ENCODE assay signal across 10 cellular contexts in genomic region chr12:108597559-108598471, GRCh38. TPM values are rescaled to one million over a fixed set of nuclear protein-coding genes. Genes with fewer than 3 reads are reported as not detected.
A peak's percentile ranks its signal among the peaks of the same experiment; 100 is the strongest.
DNase-seq lines count a peak whose midpoint lies in the region; ATAC-seq and TF ChIP-seq lines count a peak whose summit lies in the region.
"Had no signal": no experiment of that assay in that cellular context is flagged by ENCODE, and none has a peak within 500 bp of the region (broad histone marks: within the 10 kb centered on the region; RNA-seq: fewer than 3 reads in every experiment).

TMEM119 (minus strand) TSS chr12:108598084; CDS start chr12:108592383, 5,701 bp downstream.

- ATAC-seq in activated T-helper 17 cell treated with anti-CD3 and anti-CD28 coated beads, Interleukin-2, amount 50 U/mL, for 72 hours (replicated peaks), result no peak
- ATAC-seq in GM18519 (IDR thresholded peaks at IDR 0.05; ENCODE audit: low FRiP score, unreplicated experiment), result no peak
- no peak for ATAC-seq in activated T-cell treated with anti-CD3 and anti-CD28 coated beads, Interleukin-2, amount 50 U/mL, for 72 hours (replicated peaks in 1 of 2)

- H3K4me1 ChIP-seq in left ventricle myocardium inferior, result no peaks in the 10 kb centered on the region
- no peaks in the 10 kb centered on the region for H3K4me1 ChIP-seq in sigmoid colon

- no peak within 1 kb of the TSS for H3K27ac ChIP-seq in left ventricle myocardium inferior (replicated peaks)
- peak within 1 kb of the TSS in 2 of 4 donors; percentile 12 to 31 for H3K27ac ChIP-seq in sigmoid colon
- H3K27ac ChIP-seq: ovary had no signal

- H3K9me3 Mint-ChIP-seq in activated T-helper 17 cell treated with anti-CD3 and anti-CD28 coated beads, Interleukin-2, amount 50 U/mL, for 72 hours, result no peaks in the 10 kb centered on the region
- no peaks in the 10 kb centered on the region for H3K9me3 Mint-ChIP-seq in activated T-cell treated with anti-CD3 and anti-CD28 coated beads, Interleukin-2, amount 50 U/mL, for 72 hours
- no peaks in the 10 kb centered on the region for H3K9me3 Mint-ChIP-seq in activated CD4-positive, alpha-beta T cell treated with anti-CD3 and anti-CD28 coated beads, Interleukin-2, amount 10 ng/mL, durations not matched to agents 7 days and 5 days

- H3K4me1 Mint-ChIP-seq in activated T-helper 17 cell treated with anti-CD3 and anti-CD28 coated beads, Interleukin-2, amount 50 U/mL, for 72 hours, result no peaks in the 10 kb centered on the region
- H3K4me1 Mint-ChIP-seq in activated T-cell treated with anti-CD3 and anti-CD28 coated beads, Interleukin-2, amount 50 U/mL, for 72 hours (ENCODE audit: low read depth), result no peaks in the 10 kb centered on the region
- no peaks in the 10 kb centered on the region for H3K4me1 Mint-ChIP-seq in activated CD4-positive, alpha-beta T cell treated with anti-CD3 and anti-CD28 coated beads, Interleukin-2, amount 10 ng/mL, durations not matched to agents 7 days and 5 days

- H3K27me3 Mint-ChIP-seq in activated T-helper 17 cell treated with anti-CD3 and anti-CD28 coated beads, Interleukin-2, amount 50 U/mL, for 72 hours, result no peaks in the 10 kb centered on the region
- H3K27me3 Mint-ChIP-seq in activated T-cell treated with anti-CD3 and anti-CD28 coated beads, Interleukin-2, amount 50 U/mL, for 72 hours (ENCODE audit: low read depth), result no peaks in the 10 kb centered on the region
- no peaks in the 10 kb centered on the region for H3K27me3 Mint-ChIP-seq in activated CD4-positive, alpha-beta T cell treated with anti-CD3 and anti-CD28 coated beads, Interleukin-2, amount 10 ng/mL, durations not matched to agents 7 days and 5 days

- TF ChIP-seq EP300 in sigmoid colon (IDR thresholded peaks at IDR 0.05), result no peak

- TF ChIP-seq CTCF in left ventricle myocardium inferior (IDR thresholded peaks at IDR 0.05; ENCODE audit: borderline replicate concordance) (no peak), sigmoid colon (IDR thresholded peaks at IDR 0.05) (no peak)

- WGBS in sigmoid colon, 2 donors, result 42 to 55% methylated on average over 27 of the region's 27 CpGs

- H3K9me3 ChIP-seq in left ventricle myocardium inferior (replicated peaks) (no peaks in the 10 kb centered on the region), sigmoid colon (no peaks in the 10 kb centered on the region)
- H3K9me3 ChIP-seq: ovary had no signal

- H3K27ac Mint-ChIP-seq in activated T-helper 17 cell treated with anti-CD3 and anti-CD28 coated beads, Interleukin-2, amount 50 U/mL, for 72 hours, result peak within 1 kb of the TSS; percentile 11
- no peak within 1 kb of the TSS for H3K27ac Mint-ChIP-seq in activated T-cell treated with anti-CD3 and anti-CD28 coated beads, Interleukin-2, amount 50 U/mL, for 72 hours
- H3K27ac Mint-ChIP-seq in activated CD4-positive, alpha-beta T cell treated with anti-CD3 and anti-CD28 coated beads, Interleukin-2, amount 10 ng/mL, durations not matched to agents 7 days and 5 days, result no peak within 1 kb of the TSS

- peak; percentile 46 for DNase-seq in EL
- peak; percentile 39 for DNase-seq in left ventricle myocardium inferior
- peak; percentile 76 for DNase-seq in sigmoid colon
- no peak for DNase-seq in activated T-cell treated with anti-CD3 and anti-CD28 coated beads, Interleukin-2, amount 50 U/mL, for 72 hours
- no peak for DNase-seq in activated CD4-positive, alpha-beta T cell treated with anti-CD3 and anti-CD28 coated beads, Interleukin-2, amount 10 ng/mL, durations not matched to agents 7 days and 5 days
- no peak for DNase-seq in NCI-H510A (lab: John Stamatoyannopoulos, UW)
- DNase-seq: ovary; stimulated activated naive CD4-positive, alpha-beta T cell had no signal

- CTCF ChIA-PET in activated CD4-positive, alpha-beta T cell treated with anti-CD3 and anti-CD28 coated beads, Interleukin-2, amount 10 ng/mL, durations not matched to agents 7 days and 5 days (lab: Charles Lee), result interaction anchor here (1.2 to 1.6 kb wide), 2 partner anchors 13 to 20 kb away, joined by 5 read pairs; no protein-coding TSS in a partner anchor

- intact Hi-C loops in left ventricle myocardium inferior (cut with micrococcal nuclease), result no loop called here
- intact Hi-C loops in sigmoid colon (cut with DNase I), result no loop called here

- H3K36me3 ChIP-seq in left ventricle myocardium inferior (no peaks in the 10 kb centered on the region), sigmoid colon (no peaks in the 10 kb centered on the region)
- H3K36me3 ChIP-seq: ovary had no signal

- H3K36me3 Mint-ChIP-seq in activated T-helper 17 cell treated with anti-CD3 and anti-CD28 coated beads, Interleukin-2, amount 50 U/mL, for 72 hours (ENCODE audit: low read depth), result no peaks in the 10 kb centered on the region
- H3K36me3 Mint-ChIP-seq in activated T-cell treated with anti-CD3 and anti-CD28 coated beads, Interleukin-2, amount 50 U/mL, for 72 hours (ENCODE audit: insufficient read depth in 2 of 2), result no peaks in the 10 kb centered on the region
- H3K36me3 Mint-ChIP-seq in activated CD4-positive, alpha-beta T cell treated with anti-CD3 and anti-CD28 coated beads, Interleukin-2, amount 10 ng/mL, durations not matched to agents 7 days and 5 days (ENCODE audit: low read depth), result no peaks in the 10 kb centered on the region

- H3K4me3 ChIP-seq in left ventricle myocardium inferior, result peak within 1 kb of the TSS; percentile 43
- peak within 1 kb of the TSS in 3 of 4 donors; percentile 21 to 32 (median 30) for H3K4me3 ChIP-seq in sigmoid colon
- H3K4me3 ChIP-seq: ovary had no signal

- H3K27me3 ChIP-seq in left ventricle myocardium inferior (ENCODE audit: low read depth) (no peaks in the 10 kb centered on the region), sigmoid colon (no peaks in the 10 kb centered on the region)
- H3K27me3 ChIP-seq: ovary had no signal

- POLR2A ChIA-PET in activated CD4-positive, alpha-beta T cell treated with anti-CD3 and anti-CD28 coated beads, Interleukin-2, amount 10 ng/mL, durations not matched to agents 7 days and 5 days (lab: Charles Lee), result no interaction called here

- TF ChIP-seq POLR2A in sigmoid colon (IDR thresholded peaks at IDR 0.05), result no peak

- H3K4me3 Mint-ChIP-seq in activated T-helper 17 cell treated with anti-CD3 and anti-CD28 coated beads, Interleukin-2, amount 50 U/mL, for 72 hours, result no peak within 1 kb of the TSS
- no peak within 1 kb of the TSS for H3K4me3 Mint-ChIP-seq in activated T-cell treated with anti-CD3 and anti-CD28 coated beads, Interleukin-2, amount 50 U/mL, for 72 hours
- no peak within 1 kb of the TSS for H3K4me3 Mint-ChIP-seq in activated CD4-positive, alpha-beta T cell treated with anti-CD3 and anti-CD28 coated beads, Interleukin-2, amount 10 ng/mL, durations not matched to agents 7 days and 5 days

RNA-seq across cellular contexts. Expression of gene TMEM119, which starts in this region (rescaled TPM):
- total RNA-seq in activated T-helper 17 cell treated with anti-CD3 and anti-CD28 coated beads, Interleukin-2, amount 50 U/mL, for 72 hours, result under 1 TPM; 0.24 to 0.71 TPM
- total RNA-seq in left ventricle myocardium inferior, result 1.3 TPM
- total RNA-seq in sigmoid colon, result 10 to 100 TPM in 1 of 4 donors, 1 to 10 TPM in 2, under 1 TPM in 1; 0.95 to 11.6 (median 6.7) TPM
- 10 to 100 TPM in 1 of 3 donors, 1 to 10 TPM in 2; 1.8 to 16.9 (median 2.4) TPM for polyA plus RNA-seq in sigmoid colon
- under 1 TPM; 0.65 to 0.74 TPM for total RNA-seq in activated T-cell treated with anti-CD3 and anti-CD28 coated beads, Interleukin-2, amount 50 U/mL, for 72 hours
- total RNA-seq in activated CD4-positive, alpha-beta T cell treated with anti-CD3 and anti-CD28 coated beads, Interleukin-2, amount 10 ng/mL, durations not matched to agents 7 days and 5 days, result 1 to 10 TPM; 1.2 to 1.7 TPM

Comparison
In these comparisons a context has a peak if more than half of its experiments do, and no peak if none do; other contexts are left out.
1. DNase-seq: peak in EL (single experiment), left ventricle myocardium inferior (single experiment) and sigmoid colon (single experiment); none in activated T-cell treated with anti-CD3 and anti-CD28 coated beads, Interleukin-2, amount 50 U/mL, for 72 hours (0 of 2), activated CD4-positive, alpha-beta T cell treated with anti-CD3 and anti-CD28 coated beads, Interleukin-2, amount 10 ng/mL, durations not matched to agents 7 days and 5 days (single experiment) and NCI-H510A (single experiment).